In the genomic region with DNA sequence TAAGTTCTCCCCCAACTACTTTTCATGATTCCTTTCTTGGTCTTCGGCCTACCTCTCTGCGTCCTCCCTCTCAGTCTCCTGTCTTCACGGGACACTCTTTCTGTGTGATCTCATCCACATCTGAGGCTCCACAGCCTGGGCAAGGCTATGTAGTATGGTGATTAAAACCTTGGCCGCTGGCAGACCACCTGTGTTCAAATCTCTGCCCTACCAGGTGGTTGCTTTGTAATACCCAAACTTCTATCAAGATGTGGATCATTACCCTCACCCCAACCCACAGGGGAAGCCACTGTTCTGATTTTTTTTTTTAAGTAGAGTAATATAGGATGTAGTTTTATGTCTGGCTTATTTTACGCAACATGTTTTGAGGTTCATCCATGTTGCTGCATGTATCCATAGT, we compare ENCODE assay signal across 28 cellular contexts. TPM values are rescaled to one million over a fixed set of nuclear protein-coding genes. Genes with fewer than 3 reads are reported as not detected.
DNase-seq lines count a peak whose midpoint lies in the region; ATAC-seq, FAIRE-seq and TF ChIP-seq lines count a peak whose summit lies in the region.
"Had no signal": no experiment of that assay in that cellular context is flagged by ENCODE, and none has a peak within 500 bp of the region (broad histone marks: within the 10 kb centered on the region; RNA-seq: fewer than 3 reads in every experiment).

No MANE protein-coding gene starts in this region.

- H3K4me3 ChIP-seq in GM23248 (no peak overlapping the region), RWPE2 (ENCODE audit: severe bottlenecking) (no peak overlapping the region), keratinocyte (ENCODE audit: control insufficient read depth in 2 of 3, extremely low read depth in 1 of 3, insufficient read depth in 2 of 3, low read depth in 1 of 3, low read length in 3 of 3) (no peak overlapping the region)
- H3K4me3 ChIP-seq: coronary artery, tibial artery had no signal

- peak overlapping the region; percentile 52 for H3K27ac ChIP-seq in GM23248
- peak overlapping the region; percentile 73 for H3K27ac ChIP-seq in RWPE2 (ENCODE audit: poor library complexity, severe bottlenecking)
- H3K27ac ChIP-seq in keratinocyte (ENCODE audit: control insufficient read depth, insufficient read depth, low read length) = peak overlapping the region; percentile 53

- H3K9ac ChIP-seq in GM23248 = no peak overlapping the region
- H3K9ac ChIP-seq in keratinocyte (ENCODE audit: control insufficient read depth, extremely low read depth, insufficient read depth, low read length) = no peak overlapping the region

- no peaks in the 10 kb centered on the region for H3K27me3 ChIP-seq in GM23248 (replicated peaks; ENCODE audit: insufficient read depth)
- H3K27me3 ChIP-seq in RWPE2 (ENCODE audit: insufficient read depth, poor library complexity, severe bottlenecking) = no peaks in the 10 kb centered on the region
- no peaks in the 10 kb centered on the region for H3K27me3 ChIP-seq in keratinocyte (ENCODE audit: control insufficient read depth, extremely low read depth, insufficient read depth, low read length)
- H3K27me3 ChIP-seq: tibial artery had no signal

- H3K36me3 Mint-ChIP-seq in stimulated activated memory B cell treated with anti-CD40 and anti-IgM and Interleukin-4, amounts not matched to agents 10 μg/mL and 1 μg/mL and 100 μg/mL, for 72 hours = peaks cover 5% of the 10 kb centered on the region

- peaks cover 19% of the 10 kb centered on the region for H3K4me1 Mint-ChIP-seq in stimulated activated memory B cell treated with anti-CD40 and anti-IgM and Interleukin-4, amounts not matched to agents 10 μg/mL and 1 μg/mL and 100 μg/mL, for 72 hours

- H3K9me2 ChIP-seq in GM23248 (ENCODE audit: insufficient read depth) = no peaks in the 10 kb centered on the region

- peaks cover 16% of the 10 kb centered on the region for H3F3A ChIP-seq in GM23248 (ENCODE audit: insufficient read depth)

- ATAC-seq in RWPE2 (ENCODE audit: low read depth) (no peak), GM19455 (IDR thresholded peaks at IDR 0.05; ENCODE audit: unreplicated experiment) (no peak)
- ATAC-seq in stimulated activated memory B cell treated with anti-CD40 and anti-IgM and Interleukin-4, amounts not matched to agents 10 μg/mL and 1 μg/mL and 100 μg/mL, for 72 hours = peak; percentile 80

- 62 to 67% methylated on average over 5 of the region's 5 CpGs for WGBS in GM23248 (ENCODE audit: low coverage in 1 of 2, low lambda C conversion rate in 2 of 2, missing lambda C conversion rate in 2 of 2), 2 experiments

- H3K36me3 ChIP-seq in GM23248 (ENCODE audit: low read depth) = no peaks in the 10 kb centered on the region
- no peaks in the 10 kb centered on the region for H3K36me3 ChIP-seq in RWPE2 (ENCODE audit: low read depth)
- H3K36me3 ChIP-seq in keratinocyte (ENCODE audit: control insufficient read depth in 2 of 2, extremely low read depth in 1 of 2, insufficient read depth in 2 of 2, low read length in 2 of 2) = no peaks in the 10 kb centered on the region
- H3K36me3 ChIP-seq: tibial artery had no signal

- in situ Hi-C loops in GM23248 (cut with MboI) = no loop called here

- no peaks in the 10 kb centered on the region for H4K20me1 ChIP-seq in GM23248 (ENCODE audit: insufficient read depth)
- no peaks in the 10 kb centered on the region for H4K20me1 ChIP-seq in keratinocyte (ENCODE audit: control insufficient read depth, extremely low read depth, insufficient read depth, low read length)

- no peaks in the 10 kb centered on the region for H3K9me3 ChIP-seq in GM23248 (ENCODE audit: low read depth)
- H3K9me3 ChIP-seq in RWPE2 (ENCODE audit: severe bottlenecking) = no peaks in the 10 kb centered on the region
- H3K9me3 ChIP-seq in keratinocyte (ENCODE audit: control insufficient read depth, low read depth, low read length) = no peaks in the 10 kb centered on the region
- H3K9me3 ChIP-seq: tibial artery had no signal

- H2AFZ ChIP-seq in GM23248 (peak overlapping the region; percentile 57), keratinocyte (ENCODE audit: control insufficient read depth, low read length) (peak overlapping the region; percentile 18)

- no peaks in the 10 kb centered on the region for H3K9me1 ChIP-seq in keratinocyte (ENCODE audit: control insufficient read depth, extremely low read depth, insufficient read depth, low read length)

- H3K9me3 Mint-ChIP-seq in stimulated activated memory B cell treated with anti-CD40 and anti-IgM and Interleukin-4, amounts not matched to agents 10 μg/mL and 1 μg/mL and 100 μg/mL, for 72 hours = peaks cover 6% of the 10 kb centered on the region
- H3K9me3 Mint-ChIP-seq: activated T-cell treated with anti-CD3 and anti-CD28 coated beads, Interleukin-2, amount 50 U/mL, for 4 hours; natural killer cell treated with Interleukin-12 subunit alpha and Interleukin-12 subunit beta and Interleukin-15 and Interleukin-18, amount 100 ng/mL, for 72 hours had no signal

- H3K27ac Mint-ChIP-seq in stimulated activated memory B cell treated with anti-CD40 and anti-IgM and Interleukin-4, amounts not matched to agents 10 μg/mL and 1 μg/mL and 100 μg/mL, for 72 hours = peak overlapping the region; percentile 60
- H3K27ac Mint-ChIP-seq: activated CD4-positive, alpha-beta T cell treated with anti-CD3 and anti-CD28 coated beads for 36 hours; H9; natural killer cell treated with Interleukin-12 subunit alpha and Interleukin-12 subunit beta and Interleukin-15 and Interleukin-18, amount 100 ng/mL, for 72 hours had no signal

- dilution Hi-C loops in keratinocyte (cut with MboI; ENCODE audit: extremely low pct_ligation_motif_present, low sequenced_read_pairs) = no loop called here

- H3K79me2 ChIP-seq in GM23248 (ENCODE audit: insufficient read depth) (no peaks in the 10 kb centered on the region), keratinocyte (ENCODE audit: control insufficient read depth, insufficient read depth, low read length) (no peaks in the 10 kb centered on the region)

- DNase-seq in GM23248 = no peak
- DNase-seq in RWPE2 (ENCODE audit: low spot score) = no peak
- no peak for DNase-seq in keratinocyte (ENCODE audit: low read depth, low spot score)
- DNase-seq in epidermal melanocyte (ENCODE audit: insufficient read length, low spot score) = no peak
- no peak for DNase-seq in NCI-H1436 (lab: John Stamatoyannopoulos, UW)
- DNase-seq: activated CD4-positive, alpha-beta T cell treated with anti-CD3 and anti-CD28 coated beads for 36 hours; activated naive CD4-positive, alpha-beta T cell treated with Interleukin-2 at 50 U/mL for 16 hours; activated T-cell treated with anti-CD3 and anti-CD28 coated beads, Interleukin-2, amount 50 U/mL, for 4 hours; COR-L47; H9; head of caudate nucleus; left colon; midbrain; NCI-H187 treated with DMSO at 0.1 percent for 48 hours; NCI-H69; stimulated activated CD4-positive, alpha-beta T cell treated with anti-CD3 and anti-CD28 coated beads, Interleukin-1b, Interleukin-23, amount 100 ng/mL, for 48 hours; stimulated activated naive CD4-positive, alpha-beta T cell; tibial artery had no signal

- H3K27me3 Mint-ChIP-seq in stimulated activated memory B cell treated with anti-CD40 and anti-IgM and Interleukin-4, amounts not matched to agents 10 μg/mL and 1 μg/mL and 100 μg/mL, for 72 hours = no peaks in the 10 kb centered on the region

- H3K4me2 ChIP-seq in GM23248 (ENCODE audit: unreplicated experiment) = no peak overlapping the region
- H3K4me2 ChIP-seq in keratinocyte (ENCODE audit: control insufficient read depth, extremely low read depth, insufficient read depth, low read depth, low read length) = peak overlapping the region; percentile 31

- H3K4me1 ChIP-seq in GM23248 (ENCODE audit: insufficient read depth) (peaks cover 16% of the 10 kb centered on the region), RWPE2 (ENCODE audit: insufficient read depth, poor library complexity, severe bottlenecking) (peaks cover 11% of the 10 kb centered on the region), keratinocyte (ENCODE audit: control insufficient read depth, extremely low read depth, insufficient read depth, low read length) (peaks cover 21% of the 10 kb centered on the region)

- peak overlapping the region; percentile 24 for H3K4me3 Mint-ChIP-seq in stimulated activated memory B cell treated with anti-CD40 and anti-IgM and Interleukin-4, amounts not matched to agents 10 μg/mL and 1 μg/mL and 100 μg/mL, for 72 hours
- H3K4me3 Mint-ChIP-seq: activated CD4-positive, alpha-beta T cell treated with anti-CD3 and anti-CD28 coated beads for 36 hours; activated T-cell treated with anti-CD3 and anti-CD28 coated beads, Interleukin-2, amount 50 U/mL, for 4 hours; H9; natural killer cell treated with Interleukin-12 subunit alpha and Interleukin-12 subunit beta and Interleukin-15 and Interleukin-18, amount 100 ng/mL, for 72 hours had no signal

- FAIRE-seq in keratinocyte (lab: Jason Lieb, UNC) = no peak
- FAIRE-seq: bronchial epithelial cell, TTC549 had no signal

- no peak for TF ChIP-seq CTCF in RWPE2 (IDR thresholded peaks at IDR 0.05; ENCODE audit: poor library complexity, severe bottlenecking)
- TF ChIP-seq CTCF in keratinocyte (optimal IDR thresholded peaks at IDR 0.05 in 1 of 3, IDR thresholded peaks at IDR 0.05 in 1 of 3, conservative IDR thresholded peaks at IDR 0.05 in 1 of 3; ENCODE audit: extremely low read depth in 1 of 3, insufficient read depth in 2 of 3, low read length in 3 of 3) = no peak

RNA-seq across cellular contexts. Expression of gene STAT6, which starts 8.1 kb away (rescaled TPM):
- 95.1 and 103 TPM in 2 replicates for total RNA-seq in GM23248 (2014; rRNA removed; shearing (Covaris generic))
- polyA plus RNA-seq in GM23248 (2016; fragmentation: Nextera tagmentation; extraction: Ambion mirVana) = 67.4 and 70.7 TPM in 2 replicates
- 113 to 141 TPM (median 116 TPM) in 3 replicates for polyA plus RNA-seq in keratinocyte
- 29.3 TPM for polyA plus RNA-seq in keratinocyte (2011; ENCODE audit: low read depth)
- polyA plus RNA-seq in keratinocyte (2011; cell fraction: cytosol; rRNA removed) = 80.7 and 85.2 TPM in 2 replicates
- polyA plus RNA-seq in keratinocyte (2011; cell fraction: nucleus; rRNA removed) = 370 and 420 TPM in 2 replicates
- 84.4 and 97.5 TPM in 2 replicates for polyA plus RNA-seq in keratinocyte (2012; ENCODE audit: low replicate concordance)
- polyA minus RNA-seq in keratinocyte = 118 to 179 TPM (median 123 TPM) in 3 replicates
- polyA minus RNA-seq in keratinocyte (2011; cell fraction: cytosol; rRNA and poly(A)+ RNA removed) = 79.2 TPM
- 63.6 and 103 TPM in 2 replicates for polyA minus RNA-seq in keratinocyte (2011; cell fraction: nucleus; rRNA and poly(A)+ RNA removed)

RNA-seq across cellular contexts. Expression of gene LRP1, which starts 9.0 kb away (rescaled TPM):
- 257 and 296 TPM in 2 replicates for total RNA-seq in GM23248 (2014; rRNA removed; shearing (Covaris generic))
- polyA plus RNA-seq in GM23248 (2016; fragmentation: Nextera tagmentation; extraction: Ambion mirVana) = 161 and 166 TPM in 2 replicates
- 4.9 to 11.3 TPM (median 9.6 TPM) in 3 replicates for polyA plus RNA-seq in keratinocyte
- polyA plus RNA-seq in keratinocyte (2011; ENCODE audit: low read depth) = 19.2 TPM
- polyA plus RNA-seq in keratinocyte (2011; cell fraction: cytosol; rRNA removed) = 2.6 and 5.7 TPM in 2 replicates
- polyA plus RNA-seq in keratinocyte (2011; cell fraction: nucleus; rRNA removed) = 62.8 and 95.2 TPM in 2 replicates
- polyA plus RNA-seq in keratinocyte (2012; ENCODE audit: low replicate concordance) = 13.4 and 18.9 TPM in 2 replicates
- 69.3 to 132 TPM (median 78.4 TPM) in 3 replicates for polyA minus RNA-seq in keratinocyte
- 33.6 TPM for polyA minus RNA-seq in keratinocyte (2011; cell fraction: cytosol; rRNA and poly(A)+ RNA removed)
- polyA minus RNA-seq in keratinocyte (2011; cell fraction: nucleus; rRNA and poly(A)+ RNA removed) = 159 and 202 TPM in 2 replicates

RNA-seq across cellular contexts. Expression of gene LRP1-AS, which starts 28.1 kb away (rescaled TPM):
- total RNA-seq in GM23248 (2014; rRNA removed; shearing (Covaris generic)) = not detected in 2 replicates
- polyA plus RNA-seq in GM23248 (2016; fragmentation: Nextera tagmentation; extraction: Ambion mirVana) (0.60 TPM in 1 of 2 replicates, not detected in the other), keratinocyte (not detected in 3 replicates)
- not detected for polyA plus RNA-seq in keratinocyte (2011; ENCODE audit: low read depth)
- not detected in 2 replicates for polyA plus RNA-seq in keratinocyte (2011; cell fraction: cytosol; rRNA removed)
- polyA plus RNA-seq in keratinocyte (2011; cell fraction: nucleus; rRNA removed) = not detected in 2 replicates
- not detected in 2 replicates for polyA plus RNA-seq in keratinocyte (2012; ENCODE audit: low replicate concordance)
- polyA minus RNA-seq in keratinocyte = not detected in 3 replicates
- not detected for polyA minus RNA-seq in keratinocyte (2011; cell fraction: cytosol; rRNA and poly(A)+ RNA removed)
- not detected in 2 replicates for polyA minus RNA-seq in keratinocyte (2011; cell fraction: nucleus; rRNA and poly(A)+ RNA removed)
- total RNA-seq: activated CD4-positive, alpha-beta T cell treated with anti-CD3 and anti-CD28 coated beads for 36 hours; activated CD8-positive, alpha-beta memory T cell treated with anti-CD3 and anti-CD28 coated beads for 36 hours; activated T-cell treated with anti-CD3 and anti-CD28 coated beads, Interleukin-2, amount 50 U/mL, for 4 hours; bronchial epithelial cell; Daoy; H9; HT-29; left colon; natural killer cell treated with Interleukin-12 subunit alpha and Interleukin-12 subunit beta and Interleukin-15 and Interleukin-18, amount 100 ng/mL, for 72 hours; posterior vena cava had no signal

RNA-seq across cellular contexts. Expression of gene NAB2, which starts 30.4 kb away (rescaled TPM):
- total RNA-seq in GM23248 (2014; rRNA removed; shearing (Covaris generic)) = 88.7 and 107 TPM in 2 replicates
- polyA plus RNA-seq in GM23248 (2016; fragmentation: Nextera tagmentation; extraction: Ambion mirVana) (21.6 and 22.8 TPM in 2 replicates), keratinocyte (11.4 to 32.2 TPM (median 22.0 TPM) in 3 replicates)
- 10.2 TPM for polyA plus RNA-seq in keratinocyte (2011; ENCODE audit: low read depth)
- polyA plus RNA-seq in keratinocyte (2011; cell fraction: cytosol; rRNA removed) = 11.5 and 12.4 TPM in 2 replicates
- 22.0 and 23.6 TPM in 2 replicates for polyA plus RNA-seq in keratinocyte (2011; cell fraction: nucleus; rRNA removed)
- 12.5 and 28.1 TPM in 2 replicates for polyA plus RNA-seq in keratinocyte (2012; ENCODE audit: low replicate concordance)
- polyA minus RNA-seq in keratinocyte = 12.9 to 27.4 TPM (median 18.7 TPM) in 3 replicates
- polyA minus RNA-seq in keratinocyte (2011; cell fraction: cytosol; rRNA and poly(A)+ RNA removed) = 23.4 TPM
- 15.6 and 16.0 TPM in 2 replicates for polyA minus RNA-seq in keratinocyte (2011; cell fraction: nucleus; rRNA and poly(A)+ RNA removed)

RNA-seq across cellular contexts. Expression of gene NEMP1, which starts 40.7 kb away (rescaled TPM):
- 6.4 and 7.6 TPM in 2 replicates for total RNA-seq in GM23248 (2014; rRNA removed; shearing (Covaris generic))
- polyA plus RNA-seq in GM23248 (2016; fragmentation: Nextera tagmentation; extraction: Ambion mirVana) = 5.9 and 6.6 TPM in 2 replicates
- polyA plus RNA-seq in keratinocyte = 7.4 to 18.6 TPM (median 11.2 TPM) in 3 replicates
- polyA plus RNA-seq in keratinocyte (2011; ENCODE audit: low read depth) = 1.5 TPM
- 3.0 and 5.9 TPM in 2 replicates for polyA plus RNA-seq in keratinocyte (2011; cell fraction: cytosol; rRNA removed)
- 24.8 and 26.6 TPM in 2 replicates for polyA plus RNA-seq in keratinocyte (2011; cell fraction: nucleus; rRNA removed)
- 3.7 and 5.2 TPM in 2 replicates for polyA plus RNA-seq in keratinocyte (2012; ENCODE audit: low replicate concordance)
- 7.3 to 16.4 TPM (median 10.6 TPM) in 3 replicates for polyA minus RNA-seq in keratinocyte
- 2.3 TPM for polyA minus RNA-seq in keratinocyte (2011; cell fraction: cytosol; rRNA and poly(A)+ RNA removed)
- polyA minus RNA-seq in keratinocyte (2011; cell fraction: nucleus; rRNA and poly(A)+ RNA removed) = 9.1 and 17.1 TPM in 2 replicates
